ENCODE assay signal across 8 cellular contexts in the genomic region with DNA sequence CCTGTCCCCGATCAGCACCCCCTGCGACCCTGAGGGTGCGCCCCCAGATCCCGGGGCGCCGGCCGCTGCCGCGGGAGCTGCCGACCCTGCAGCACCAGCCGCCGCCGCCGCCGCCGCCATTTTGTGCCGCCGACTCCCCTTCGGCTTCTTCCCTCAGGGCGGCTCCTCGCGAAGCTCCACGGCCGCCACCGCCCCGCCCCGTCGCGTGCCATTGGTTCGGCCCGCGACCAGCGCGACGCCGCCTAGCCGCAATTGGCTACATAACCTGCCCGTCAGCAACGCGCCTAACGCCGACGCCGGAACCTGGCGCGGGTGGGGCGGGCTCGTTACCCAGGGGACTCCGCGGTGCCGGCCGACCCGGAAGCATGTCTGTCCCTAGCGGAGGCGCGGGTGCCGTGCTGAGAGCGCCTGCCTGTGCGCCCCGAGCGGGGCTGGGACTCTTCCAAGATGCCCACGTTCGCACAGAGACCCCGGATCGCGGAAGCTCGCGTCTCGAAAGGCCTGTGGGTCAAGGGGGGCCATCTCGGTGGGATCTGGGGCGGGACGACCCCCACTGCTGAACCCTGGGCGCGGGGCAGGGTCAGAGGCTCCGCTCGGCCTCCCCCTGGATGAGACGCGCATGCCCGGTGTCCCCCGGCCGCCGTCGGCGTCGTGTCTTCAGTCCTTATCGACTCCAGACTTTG. TPM values are rescaled to one million over a fixed set of nuclear protein-coding genes. Genes with fewer than 3 reads are reported as not detected.
DNase-seq lines count a peak whose midpoint lies in the region; TF ChIP-seq lines count a peak whose summit lies in the region.

Gene CCNL2 (minus strand): TSS at position 149 of the 683 bp plus-strand sequence. CDS start 29 bp downstream, at position 120.

- H3K23me2 ChIP-seq in H9 (ENCODE audit: insufficient read length, low read depth, low read length, poor library complexity, severe bottlenecking): peaks cover 11% of the 10 kb centered on the region

- H3K56ac ChIP-seq in H9 (ENCODE audit: insufficient read length, low read depth, low read length): no peak within 1 kb of the TSS

- no peak within 1 kb of the TSS for H2AFZ ChIP-seq in H9 (ENCODE audit: low read length)
- H2AFZ ChIP-seq in neural cell (ENCODE audit: low read depth, low read length): peak within 1 kb of the TSS; percentile 40

- no peak within 1 kb of the TSS for H3K23ac ChIP-seq in H9 (ENCODE audit: insufficient read length, low read depth, low read length)

- H3K79me2 ChIP-seq in H9 (ENCODE audit: insufficient read depth, low read length) (peaks cover 8% of the 10 kb centered on the region; the same call in 1 of the 2 replicates), neural cell (replicated peaks; ENCODE audit: insufficient read depth, low read length) (peaks cover 33% of the 10 kb centered on the region)

- no peak for TF ChIP-seq POLR2A in stomach (IDR thresholded peaks at IDR 0.05)

- H2AK5ac ChIP-seq in H9 (ENCODE audit: insufficient read length, low read length): no peak within 1 kb of the TSS

- WGBS in H9 (ENCODE audit: extremely low coverage, insufficient read length, low lambda C conversion rate): no CpG with 5 or more reads among the region's 86 CpGs
- 0 to 1% (median 0%) methylated on average over 22 to 86 of the region's 86 CpGs for WGBS in stomach, 5 donors

- H3K27ac ChIP-seq in H9 (ENCODE audit: insufficient read length, low read depth, low read length) (no peak within 1 kb of the TSS), neural cell (ENCODE audit: low read length) (peak within 1 kb of the TSS; percentile 85), stomach (peak within 1 kb of the TSS; percentile 84 to 94 (median 90))

- no peak within 1 kb of the TSS for H4K91ac ChIP-seq in H9 (ENCODE audit: insufficient read length, low read depth, low read length)

- peak within 1 kb of the TSS; percentile 97 for H3K9ac ChIP-seq in H9 (ENCODE audit: extremely low read depth, insufficient read length, low read length)
- H3K9ac ChIP-seq in neural cell (ENCODE audit: low read length): peak within 1 kb of the TSS; percentile 95

- H3K4me1 ChIP-seq in H9 (ENCODE audit: insufficient read depth, low read length) (no peaks in the 10 kb centered on the region), stomach (peaks cover 26 to 78% (median 59%) of the 10 kb centered on the region in 4 donors)

- H3K4me3 ChIP-seq in neural cell (ENCODE audit: low read length) (peak within 1 kb of the TSS; percentile 76), stomach (peak within 1 kb of the TSS; percentile 87 to 100 (median 99))

- H3K4me3 Mint-ChIP-seq in H9: peak within 1 kb of the TSS; percentile 90

- H3K4ac ChIP-seq in H9 (ENCODE audit: low read depth, low read length): no peak within 1 kb of the TSS

- H3K27ac Mint-ChIP-seq in H9: peak within 1 kb of the TSS; percentile 84 to 96 (median 93); a peak in 6 of 7 replicates

- peaks cover 12% of the 10 kb centered on the region for H3K79me1 ChIP-seq in H9 (ENCODE audit: insufficient read depth, low read depth, low read length, poor library complexity, severe bottlenecking)

- H3K36me3 Mint-ChIP-seq in H9 (ENCODE audit: insufficient read depth in 1 of 3, low read depth in 3 of 3): peaks cover 49 to 88% (median 70%) of the 10 kb centered on the region in 3 experiments

- intact Hi-C loops in stomach (cut with DNase I; ENCODE audit: low total_unique reads): no loop called here

- DNase-seq in G401 (ENCODE audit: low spot score) (peak; percentile 94), H9 (peak; percentile 98), M059J (ENCODE audit: low read depth) (peak; percentile 97), SHP77 (lab: John Stamatoyannopoulos, UW) (peak; percentile 93 to 97), fibroblast of the conjunctiva (ENCODE audit: low read depth) (peak; percentile 95), stomach (peak; percentile 99)
- DNase-seq in activated effector memory CD4-positive, alpha-beta T cell treated with anti-CD3 and anti-CD28 coated beads, Interleukin-2, amount 50 U/mL, for 16 hours: peak; percentile 100

- H3K14ac ChIP-seq in H9 (ENCODE audit: insufficient read depth, low read length): peak within 1 kb of the TSS; percentile 95

- H3K27me3 ChIP-seq in H9 (ENCODE audit: insufficient read depth, low read length) (no peaks in the 10 kb centered on the region), neural cell (ENCODE audit: insufficient read depth, low read depth, low read length) (no peaks in the 10 kb centered on the region), stomach (no peaks in the 10 kb centered on the region)

- H2BK120ac ChIP-seq in H9 (ENCODE audit: low read depth, low read length, poor library complexity, severe bottlenecking): no peak within 1 kb of the TSS

- peak within 1 kb of the TSS; percentile 59 for H3K18ac ChIP-seq in H9 (ENCODE audit: insufficient read length, low read depth, low read length)

- no peak within 1 kb of the TSS for H2BK15ac ChIP-seq in H9 (ENCODE audit: low read depth, low read length)

- TF ChIP-seq CTCF in H9 (conservative IDR thresholded peaks at IDR 0.05) (peak; percentile 64), neural cell (IDR thresholded peaks at IDR 0.05; ENCODE audit: poor library complexity, severe bottlenecking) (peak; percentile 86), stomach (IDR thresholded peaks at IDR 0.05) (peak in 5 of 7 experiments; percentile 56 to 81 (median 65))

- TF ChIP-seq EP300 in neural cell (conservative IDR thresholded peaks at IDR 0.05; ENCODE audit: poor library complexity, severe bottlenecking) (peak; percentile 46), stomach (IDR thresholded peaks at IDR 0.05) (no peak)

- no peaks in the 10 kb centered on the region for H3K9me2 ChIP-seq in neural cell (ENCODE audit: insufficient read depth, low read length)

- no peak within 1 kb of the TSS for H2BK12ac ChIP-seq in H9 (ENCODE audit: insufficient read length, low read depth, low read length)

- no peak within 1 kb of the TSS for H4K8ac ChIP-seq in H9 (replicated peaks; ENCODE audit: insufficient read length, low read depth, low read length)

- in situ Hi-C loops in G401 (cut with HindIII; ENCODE audit: low sequenced_read_pairs): no loop called here

- H3K4me1 Mint-ChIP-seq in H9: peaks cover 24 to 32% of the 10 kb centered on the region in 2 experiments

- H3K9me3 Mint-ChIP-seq in H9: peaks cover 0 to 2% of the 10 kb centered on the region in 2 experiments; a peak in 2 of 5 replicates

- no peaks in the 10 kb centered on the region for H3K9me3 ChIP-seq in H9 (ENCODE audit: control insufficient read depth, low read depth, low read length)
- no peaks in the 10 kb centered on the region for H3K9me3 ChIP-seq in neural cell (ENCODE audit: low read length)
- H3K9me3 ChIP-seq in stomach: no peaks in the 10 kb centered on the region

- H4K5ac ChIP-seq in H9 (ENCODE audit: insufficient read length, low read depth, low read length): no peak within 1 kb of the TSS

- H3K4me2 ChIP-seq in H9 (ENCODE audit: insufficient read depth, insufficient read length, low read length): peak within 1 kb of the TSS; percentile 92
- H3K4me2 ChIP-seq in neural cell (ENCODE audit: low read length): peak within 1 kb of the TSS; percentile 98

- no peaks in the 10 kb centered on the region for H3F3A ChIP-seq in neural cell (ENCODE audit: insufficient read depth, low read length, poor library complexity, severe bottlenecking)

- TF ChIP-seq RAD21 in neural cell (conservative IDR thresholded peaks at IDR 0.05): peak; percentile 46

- H4K20me1 ChIP-seq in H9 (ENCODE audit: control insufficient read depth, insufficient read depth, insufficient read length): peaks cover 2% of the 10 kb centered on the region
- no peaks in the 10 kb centered on the region for H4K20me1 ChIP-seq in neural cell (ENCODE audit: insufficient read depth)

- peaks cover 1% of the 10 kb centered on the region; the same call in 1 of the 2 replicates for H3K27me3 Mint-ChIP-seq in H9 (ENCODE audit: low read depth)

- H3K36me3 ChIP-seq in neural cell (ENCODE audit: insufficient read depth, low read length) (no peaks in the 10 kb centered on the region), stomach (peaks cover 62 to 77% (median 75%) of the 10 kb centered on the region in 4 donors)

- H3T11ph ChIP-seq in H9 (ENCODE audit: low read length): no peak within 1 kb of the TSS

- H2BK20ac ChIP-seq in H9 (ENCODE audit: low read depth, low read length, poor library complexity, severe bottlenecking): no peak within 1 kb of the TSS

- no peak within 1 kb of the TSS for H2BK5ac ChIP-seq in H9 (ENCODE audit: insufficient read length, low read length)

TF ChIP-seq in neural cell, 6 proteins besides CTCF, POLR2A, EP300 and RAD21 (continues in another document):
- TF ChIP-seq MXI1 (conservative IDR thresholded peaks at IDR 0.05; ENCODE audit: poor library complexity, severe bottlenecking): peak; percentile 93
- no peak for TF ChIP-seq EZH2 (IDR thresholded peaks at IDR 0.05; ENCODE audit: borderline replicate concordance, insufficient read depth, low read length, poor library complexity, severe bottlenecking)
- peak; percentile 69 for TF ChIP-seq REST (IDR thresholded peaks at IDR 0.05; ENCODE audit: borderline replicate concordance)

RNA-seq across cellular contexts. Expression of gene CCNL2, which starts in this region (rescaled TPM):
- 79.4 and 105 TPM in 2 replicates for total RNA-seq in G401 (2014; rRNA removed; shearing (Covaris generic))
- total RNA-seq in H9 (2021) (160 and 173 TPM in 2 replicates), stomach (100 to 1,000 TPM; 265 to 739 (median 422) TPM)
- total RNA-seq in M059J (2014; rRNA removed; shearing (Covaris generic)): 29.9 and 35.2 TPM in 2 replicates
- polyA plus RNA-seq in neural cell (696 and 734 TPM in 2 replicates), stomach (100 to 1,000 TPM in 1 of 3 donors, 10 to 100 TPM in 2; 33.4 to 166 (median 34.7) TPM)
- 227 and 231 TPM in 2 replicates for polyA minus RNA-seq in neural cell
